ENCODE assay signal across 9 cellular contexts in genomic region chr9:120730661-120731514, GRCh38. TPM values are rescaled to one million over a fixed set of nuclear protein-coding genes. Genes with fewer than 3 reads are reported as not detected.
DNase-seq lines count a peak whose midpoint lies in the region; ATAC-seq and TF ChIP-seq lines count a peak whose summit lies in the region.
"Had no signal": no experiment of that assay in that cellular context is flagged by ENCODE, and none has a peak within 500 bp of the region (broad histone marks: within the 10 kb centered on the region; RNA-seq: fewer than 3 reads in every experiment).

No MANE protein-coding gene starts in this region.

- H3K9me3 ChIP-seq in HEK293 (ENCODE audit: control insufficient read depth, insufficient read depth, low read depth, low read length) (no peaks in the 10 kb centered on the region), WERI-Rb-1 (ENCODE audit: severe bottlenecking) (no peaks in the 10 kb centered on the region), thoracic aorta (no peaks in the 10 kb centered on the region)

- H3K4me3 ChIP-seq in HEK293 (ENCODE audit: low read depth, low read length) (no peak overlapping the region), WERI-Rb-1 (ENCODE audit: low read depth, low read length) (no peak overlapping the region), thoracic aorta (no peak overlapping the region), lower leg skin (ENCODE audit: low read depth, poor library complexity, severe bottlenecking) (no peak overlapping the region)

- H3K27me3 ChIP-seq in WERI-Rb-1 (ENCODE audit: insufficient read depth, low read depth, severe bottlenecking) (no peaks in the 10 kb centered on the region), thoracic aorta (replicated peaks; ENCODE audit: insufficient read depth) (no peaks in the 10 kb centered on the region)

- DNase-seq in WERI-Rb-1 (peak; percentile 76), left ventricle myocardium superior (peak; percentile 68), thoracic aorta (ENCODE audit: low spot score) (no peak), lower leg skin (ENCODE audit: low spot score in 2 of 2) (no peak)
- no peak for DNase-seq in effector CD8-positive, alpha-beta T cell (lab: John Stamatoyannopoulos, UW)
- no peak for DNase-seq in activated CD8-positive, alpha-beta memory T cell treated with anti-CD3 and anti-CD28 coated beads, Interleukin-2, amount 50 U/mL, for 48 hours
- DNase-seq: SIG-M5 had no signal

- CTCF ChIA-PET in HEK293 (lab: Yijun Ruan, JAX), result interaction anchor here (0.5 to 2.3 kb wide), 16 partner anchors 9 to 481 kb away, joined by 3 to 11 read pairs (median 4); partner anchors contain the start of gene MEGF9

- TF ChIP-seq POLR2A in lower leg skin (IDR thresholded peaks at IDR 0.05), result no peak

- ATAC-seq in left ventricle myocardium superior, result peak; percentile 86
- peak; percentile 26 for ATAC-seq in thoracic aorta (ENCODE audit: insufficient number of reproducible peaks, low FRiP score, low read depth)
- no peak for ATAC-seq in HG02763 (IDR thresholded peaks at IDR 0.05; ENCODE audit: unreplicated experiment)

- H3K36me3 ChIP-seq in HEK293 (ENCODE audit: control insufficient read depth in 2 of 2, insufficient read depth in 1 of 2, low read length in 2 of 2) (no peaks in the 10 kb centered on the region), WERI-Rb-1 (no peaks in the 10 kb centered on the region), thoracic aorta (no peaks in the 10 kb centered on the region)

- H3K4me1 ChIP-seq in HEK293 (ENCODE audit: control insufficient read depth, insufficient read depth, low read length), result no peaks in the 10 kb centered on the region
- H3K4me1 ChIP-seq in thoracic aorta (ENCODE audit: control insufficient read depth in 1 of 2, low read depth in 2 of 2), result peaks cover 41 to 59% of the 10 kb centered on the region in 2 donors

- intact Hi-C loops in left ventricle myocardium superior (cut with micrococcal nuclease), result no loop called here
- intact Hi-C loops in lower leg skin (cut with DNase I; ENCODE audit: low total_unique reads), result no loop called here

- POLR2A ChIA-PET in HEK293 (lab: Yijun Ruan, JAX), result interaction anchor here (0.7 to 2.1 kb wide), 7 partner anchors 15 to 198 kb away, joined by 4 to 10 read pairs (median 4); partner anchors contain the start of gene MEGF9

- 70 to 79% methylated on average over 7 of the region's 7 CpGs for WGBS in lower leg skin, 2 donors

- H3K27ac ChIP-seq in HEK293 (ENCODE audit: extremely low read depth, low read depth, low read length) (no peak overlapping the region), WERI-Rb-1 (peak overlapping the region; percentile 4), thoracic aorta (peak overlapping the region; percentile 64 to 83)

- TF ChIP-seq CTCF in HEK293 (tag by site-specific recombination; IDR thresholded peaks at IDR 0.05) (no peak), WERI-Rb-1 (IDR thresholded peaks at IDR 0.05; ENCODE audit: low read depth, low read length) (no peak), thoracic aorta (IDR thresholded peaks at IDR 0.05) (no peak), lower leg skin (IDR thresholded peaks at IDR 0.05) (no peak)

TF ChIP-seq in HEK293, 187 proteins besides CTCF, POLR2A, EP300 and RAD21:
- TF ChIP-seq ZIC2 (tag by site-specific recombination; IDR thresholded peaks at IDR 0.05), result peak; percentile 24; the same call in 1 of the 2 replicates
- peak; percentile 24; the same call in 1 of the 2 replicates for TF ChIP-seq ZFHX2 (tag by site-specific recombination; conservative IDR thresholded peaks at IDR 0.05)
- no peak for TF ChIP-seq SP7 (tag by site-specific recombination; IDR thresholded peaks at IDR 0.05)

RNA-seq across cellular contexts. Expression of gene MEGF9, which starts 16.6 kb away (rescaled TPM):
- total RNA-seq in left ventricle myocardium superior (32.8 TPM), thoracic aorta (10 to 100 TPM; 19.2 to 27.3 TPM), lower leg skin (10 to 100 TPM; 49.0 to 59.0 (median 57.0) TPM)

Comparison
In these comparisons a context has a peak if more than half of its experiments do, and no peak if none do; other contexts are left out.
1. DNase-seq: peak in WERI-Rb-1 (single experiment) and left ventricle myocardium superior (single experiment); none in thoracic aorta (single experiment), effector CD8-positive, alpha-beta T cell (single experiment), activated CD8-positive, alpha-beta memory T cell treated with anti-CD3 and anti-CD28 coated beads, Interleukin-2, amount 50 U/mL, for 48 hours (single experiment) and lower leg skin (0 of 2).